In genomic region chr6:121767254-121767653, GRCh38 we compare ENCODE assay signal across 15 cellular contexts.
"Had no signal": no experiment of that assay in that cellular context is flagged by ENCODE, and none has a peak within 500 bp of the region (broad histone marks: within the 10 kb centered on the region; RNA-seq: fewer than 3 reads in every experiment).

No MANE protein-coding gene starts in this region.

- H3K27me3 ChIP-seq: right lobe of liver, testis had no signal

- H3K9me3 ChIP-seq: right lobe of liver, testis had no signal

- H3K4me1 ChIP-seq: right lobe of liver, testis had no signal

- DNase-seq: activated B cell treated with CpG ODN at 0.5 μM for 24 hours; activated CD4-positive, alpha-beta T cell treated with anti-CD3 and anti-CD28 coated beads, Interleukin-2, amount 10 ng/mL, durations not matched to agents 24 days and 14 days; activated naive CD4-positive, alpha-beta T cell; central memory CD4-positive, alpha-beta T cell; cortex of kidney; effector memory CD4-positive, alpha-beta T cell; foreskin fibroblast; head of caudate nucleus; islet precursor cell; right lobe of liver; stimulated activated CD4-positive, alpha-beta T cell treated with anti-CD3 and anti-CD28 coated beads, Interleukin-12 subunit alpha, Interleukin-12 subunit beta, amount 100 ng/mL, for 4 hours; stimulated activated naive CD4-positive, alpha-beta T cell treated with Interleukin-2 at 50 U/mL for 16 hours; T-helper 17 cell; testis had no signal

- ATAC-seq: right lobe of liver, T-helper 17 cell had no signal

- FAIRE-seq: urothelium cell line had no signal

- H3K36me3 ChIP-seq: right lobe of liver had no signal

- H3K27ac ChIP-seq: right lobe of liver, testis had no signal

- H3K4me3 ChIP-seq: right lobe of liver, testis had no signal
